ENCODE assay signal across 5 cellular contexts in the genomic region with DNA sequence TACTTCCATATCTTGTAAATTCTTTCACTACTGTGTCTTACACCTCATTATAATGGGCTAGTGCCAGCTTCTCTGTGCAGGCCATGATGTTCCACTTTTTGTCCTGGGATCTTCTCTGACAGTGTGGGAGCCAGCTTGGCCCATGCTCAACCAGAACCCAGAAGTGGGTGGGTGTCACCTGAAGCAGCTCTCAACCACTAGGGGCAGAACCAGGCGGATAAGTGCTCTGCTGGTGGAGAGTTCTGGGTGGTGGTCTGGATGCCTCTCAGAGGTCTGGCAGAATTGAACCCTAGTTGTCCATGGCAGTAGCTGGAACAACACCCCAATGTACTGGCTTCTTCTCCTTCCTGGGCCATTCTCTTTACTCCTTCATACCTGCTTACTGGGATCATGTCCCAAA.
"Had no signal": no experiment of that assay in that cellular context is flagged by ENCODE, and none has a peak within 500 bp of the region (broad histone marks: within the 10 kb centered on the region; RNA-seq: fewer than 3 reads in every experiment).

No MANE protein-coding gene starts in this region.

- H3K9me3 ChIP-seq: colonic mucosa, gastrocnemius medialis had no signal

- H3K36me3 ChIP-seq: colonic mucosa, gastrocnemius medialis had no signal

- H3K27me3 ChIP-seq: colonic mucosa, gastrocnemius medialis had no signal

- ATAC-seq: gastrocnemius medialis had no signal

- H3K4me3 ChIP-seq: colonic mucosa, gastrocnemius medialis had no signal

- DNase-seq: activated CD4-positive, alpha-beta T cell treated with anti-CD3 and anti-CD28 coated beads, Interleukin-2, amount 50 U/mL, for 1 hour; activated naive CD4-positive, alpha-beta T cell treated with anti-CD3 and anti-CD28 coated beads, Interleukin-2, amount 10 ng/mL, durations not matched to agents 7 days and 5 days; colonic mucosa; gastrocnemius medialis; stimulated activated CD4-positive, alpha-beta T cell treated with anti-CD3 and anti-CD28 coated beads, Interleukin-4, amount 100 ng/mL, for 24 hours had no signal

- H3K27ac ChIP-seq: colonic mucosa, gastrocnemius medialis had no signal

- H3K4me1 ChIP-seq: colonic mucosa, gastrocnemius medialis had no signal
